Comparison of ENCODE assay signal across 18 cellular contexts in genomic region chr7:496528-497295, GRCh38. TPM values are rescaled to one million over a fixed set of nuclear protein-coding genes. Genes with fewer than 3 reads are reported as not detected.
DNase-seq lines count a peak whose midpoint lies in the region; ATAC-seq and TF ChIP-seq lines count a peak whose summit lies in the region.
"Had no signal": no experiment of that assay in that cellular context is flagged by ENCODE, and none has a peak within 500 bp of the region (broad histone marks: within the 10 kb centered on the region; RNA-seq: fewer than 3 reads in every experiment).

No MANE protein-coding gene starts in this region.

- peaks cover 66% of the 10 kb centered on the region for H3K36me3 Mint-ChIP-seq in GM23338 (ENCODE audit: low read depth)
- peaks cover 6% of the 10 kb centered on the region for H3K36me3 Mint-ChIP-seq in activated CD4-positive, alpha-beta T cell treated with anti-CD3 and anti-CD28 coated beads, Interleukin-2, amount 10 ng/mL, durations not matched to agents 24 days and 14 days (ENCODE audit: low read depth)
- H3K36me3 Mint-ChIP-seq in HFFc6 (ENCODE audit: low read depth), result peaks cover 18% of the 10 kb centered on the region

- no peaks in the 10 kb centered on the region for H3K4me1 ChIP-seq in GM23338 (ENCODE audit: insufficient read depth)
- H3K4me1 ChIP-seq: Caco-2, SJSA1, uterus had no signal

- H3K27me3 ChIP-seq in GM23338 (ENCODE audit: insufficient read depth), result no peaks in the 10 kb centered on the region
- H3K27me3 ChIP-seq: SJSA1, uterus had no signal

- DNase-seq in GM23338 (ENCODE audit: low spot score) (peak; percentile 2), SHP77 (lab: John Stamatoyannopoulos, UW) (peak; percentile 45 to 76), epithelial cell of prostate (ENCODE audit: low read depth, low spot score) (peak; percentile 69), posterior vena cava (ENCODE audit: low spot score) (peak; percentile 73), NCI-H526 treated with DMSO at 0.1 percent for 48 hours (lab: John Stamatoyannopoulos, UW) (no peak), HFFc6 (no peak)
- no peak for DNase-seq in activated CD4-positive, CD25-positive, alpha-beta regulatory T cell (lab: John Stamatoyannopoulos, UW)
- DNase-seq in activated CD4-positive, alpha-beta T cell treated with anti-CD3 and anti-CD28 coated beads, Interleukin-2, amount 10 ng/mL, durations not matched to agents 24 days and 14 days, result no peak
- DNase-seq: activated naive CD8-positive, alpha-beta T cell treated with anti-CD3 and anti-CD28 coated beads, Interleukin-2, amount 50 U/mL, for 24 hours; activated T-cell treated with anti-CD3 and anti-CD28 coated beads, Interleukin-2, amount 50 U/mL, for 48 hours; Caco-2; H7; islet precursor cell; NCI-H1417; NCI-H2227 treated with DMSO at 0.1 percent for 48 hours; stimulated activated naive CD8-positive, alpha-beta T cell treated with anti-CD3 and anti-CD28 coated beads, Interleukin-15, Interleukin-2, amounts not matched to agents 100 U/mL and 50 U/mL, for 24 hours; uterus had no signal

- H3K4me3 Mint-ChIP-seq in GM23338, result no peak overlapping the region
- H3K4me3 Mint-ChIP-seq in activated CD4-positive, alpha-beta T cell treated with anti-CD3 and anti-CD28 coated beads, Interleukin-2, amount 10 ng/mL, durations not matched to agents 24 days and 14 days, result no peak overlapping the region
- no peak overlapping the region for H3K4me3 Mint-ChIP-seq in HFFc6
- H3K4me3 Mint-ChIP-seq: activated naive CD8-positive, alpha-beta T cell treated with anti-CD3 and anti-CD28 coated beads, Interleukin-2, amount 50 U/mL, for 24 hours had no signal

- H3K9me3 Mint-ChIP-seq in GM23338 (peaks cover 10% of the 10 kb centered on the region; the same call in 2 of the 3 replicates), HFFc6 (no peaks in the 10 kb centered on the region; the same call in 1 of the 2 replicates)
- no peaks in the 10 kb centered on the region for H3K9me3 Mint-ChIP-seq in activated CD4-positive, alpha-beta T cell treated with anti-CD3 and anti-CD28 coated beads, Interleukin-2, amount 10 ng/mL, durations not matched to agents 24 days and 14 days
- H3K9me3 Mint-ChIP-seq: activated naive CD8-positive, alpha-beta T cell treated with anti-CD3 and anti-CD28 coated beads, Interleukin-2, amount 50 U/mL, for 24 hours had no signal

- no peak overlapping the region for H3K4me2 ChIP-seq in GM23338

- no peaks in the 10 kb centered on the region for H3F3A ChIP-seq in GM23338 (replicated peaks; ENCODE audit: low read depth)

- no peaks in the 10 kb centered on the region for H3K9me2 ChIP-seq in GM23338 (ENCODE audit: insufficient read depth)

- H3K79me2 ChIP-seq in GM23338 (replicated peaks; ENCODE audit: insufficient read depth), result no peaks in the 10 kb centered on the region

- no peak overlapping the region for H3K27ac ChIP-seq in GM23338 (ENCODE audit: low read depth)
- H3K27ac ChIP-seq in epithelial cell of prostate, result peak overlapping the region; percentile 59
- H3K27ac ChIP-seq: SJSA1, uterus had no signal

- intact Hi-C loops in posterior vena cava (cut with DNase I), result no loop called here
- intact Hi-C loops in activated CD4-positive, alpha-beta T cell treated with anti-CD3 and anti-CD28 coated beads, Interleukin-2, amount 10 ng/mL, durations not matched to agents 24 days and 14 days (cut with micrococcal nuclease), result no loop called here

- no peak overlapping the region for H2AFZ ChIP-seq in GM23338

- no peaks in the 10 kb centered on the region; the same call in 1 of the 2 replicates for H3K36me3 ChIP-seq in GM23338 (ENCODE audit: insufficient read depth)
- H3K36me3 ChIP-seq: uterus had no signal

- no peak overlapping the region for H3K4me3 ChIP-seq in GM23338
- H3K4me3 ChIP-seq: SJSA1, uterus had no signal

- TF ChIP-seq CTCF in GM23338 (conservative IDR thresholded peaks at IDR 0.05; ENCODE audit: low read depth in 2 of 2) (no peak), HFFc6 (IDR thresholded peaks at IDR 0.05) (no peak)

- H4K20me1 ChIP-seq in GM23338 (replicated peaks; ENCODE audit: insufficient read depth), result peaks cover 5% of the 10 kb centered on the region

- peak; percentile 10; the same call in 1 of the 3 replicates for ATAC-seq in GM23338
- ATAC-seq: activated naive CD8-positive, alpha-beta T cell treated with anti-CD3 and anti-CD28 coated beads, Interleukin-2, amount 50 U/mL, for 24 hours; stimulated activated naive CD8-positive, alpha-beta T cell treated with anti-CD3 and anti-CD28 coated beads, Interleukin-15, Interleukin-2, amounts not matched to agents 100 U/mL and 50 U/mL, for 24 hours had no signal

- peaks cover 14% of the 10 kb centered on the region; the same call in 2 of the 3 replicates for H3K4me1 Mint-ChIP-seq in GM23338
- peaks cover 3% of the 10 kb centered on the region for H3K4me1 Mint-ChIP-seq in activated CD4-positive, alpha-beta T cell treated with anti-CD3 and anti-CD28 coated beads, Interleukin-2, amount 10 ng/mL, durations not matched to agents 24 days and 14 days
- H3K4me1 Mint-ChIP-seq in HFFc6 (ENCODE audit: low read depth), result no peaks in the 10 kb centered on the region

- H3K27ac Mint-ChIP-seq in GM23338, result 0 out of 2 replicates have a peak overlapping the region, but pooled peaks have one; percentile 16
- H3K27ac Mint-ChIP-seq in activated CD4-positive, alpha-beta T cell treated with anti-CD3 and anti-CD28 coated beads, Interleukin-2, amount 10 ng/mL, durations not matched to agents 24 days and 14 days, result no peak overlapping the region
- no peak overlapping the region for H3K27ac Mint-ChIP-seq in HFFc6
- H3K27ac Mint-ChIP-seq: activated naive CD8-positive, alpha-beta T cell treated with anti-CD3 and anti-CD28 coated beads, Interleukin-2, amount 50 U/mL, for 24 hours had no signal

- peaks cover 11% of the 10 kb centered on the region for H3K27me3 Mint-ChIP-seq in GM23338 (ENCODE audit: insufficient read depth, low read depth, poor library complexity)
- no peaks in the 10 kb centered on the region for H3K27me3 Mint-ChIP-seq in activated CD4-positive, alpha-beta T cell treated with anti-CD3 and anti-CD28 coated beads, Interleukin-2, amount 10 ng/mL, durations not matched to agents 24 days and 14 days
- peaks cover 4% of the 10 kb centered on the region for H3K27me3 Mint-ChIP-seq in HFFc6 (ENCODE audit: insufficient read depth)
- H3K27me3 Mint-ChIP-seq: activated naive CD8-positive, alpha-beta T cell treated with anti-CD3 and anti-CD28 coated beads, Interleukin-2, amount 50 U/mL, for 24 hours had no signal

TF ChIP-seq in GM23338, 12 proteins besides CTCF, POLR2A, EP300 and RAD21 (continues in another document):
- TF ChIP-seq ETS1 (IDR thresholded peaks at IDR 0.05), result no peak
- TF ChIP-seq CREB1 (CRISPR knock-in tag; IDR thresholded peaks at IDR 0.05; ENCODE audit: low read depth), result no peak
- no peak for TF ChIP-seq NANOG (IDR thresholded peaks at IDR 0.05; ENCODE audit: borderline replicate concordance)
- TF ChIP-seq ZNF114 (CRISPR knock-in tag; IDR thresholded peaks at IDR 0.05), result no peak
- TF ChIP-seq REST (IDR thresholded peaks at IDR 0.05; ENCODE audit: unreplicated experiment), result no peak
- no peak for TF ChIP-seq JUNB (IDR thresholded peaks at IDR 0.05; ENCODE audit: unreplicated experiment)
- TF ChIP-seq EZH2 (IDR thresholded peaks at IDR 0.05; ENCODE audit: low read depth, unreplicated experiment), result no peak
- no peak for TF ChIP-seq STAT1 (IDR thresholded peaks at IDR 0.05; ENCODE audit: unreplicated experiment)

RNA-seq across cellular contexts. Expression of gene PDGFA, which starts 22.9 kb away (rescaled TPM):
- total RNA-seq in GM23338 (2014; rRNA removed; shearing (Covaris generic)), result 32.2 and 43.1 TPM in 2 replicates
- polyA plus RNA-seq in GM23338 (2016; fragmentation: Nextera tagmentation; extraction: Ambion mirVana), result 35.6 and 39.5 TPM in 2 replicates
- total RNA-seq in posterior vena cava, result 10 to 100 TPM; 54.1 to 63.1 TPM
- total RNA-seq in activated CD4-positive, alpha-beta T cell treated with anti-CD3 and anti-CD28 coated beads, Interleukin-2, amount 10 ng/mL, durations not matched to agents 24 days and 14 days, result 12.2 and 12.9 TPM in 2 replicates
- total RNA-seq in HFFc6 (2021; fragmentation: NEBNext Ultra II Directional; extraction: Animal tissue kit (Norgen Biotek cat#: 25700)), result 1 to 10 TPM; 7.1 to 8.7 (median 7.8) TPM

Comparison
In these comparisons a context has a peak if more than half of its experiments do, and no peak if none do; other contexts are left out.
1. DNase-seq: peak in GM23338 (single experiment), SHP77 (2 of 2), epithelial cell of prostate (single experiment) and posterior vena cava (single experiment); none in activated CD4-positive, CD25-positive, alpha-beta regulatory T cell (0 of 4), NCI-H526 treated with DMSO at 0.1 percent for 48 hours (single experiment), activated CD4-positive, alpha-beta T cell treated with anti-CD3 and anti-CD28 coated beads, Interleukin-2, amount 10 ng/mL, durations not matched to agents 24 days and 14 days (single experiment) and HFFc6 (single experiment).